ENCODE assay signal across 21 cellular contexts in genomic region chr20:32984196-32984595, GRCh38. TPM values are rescaled to one million over a fixed set of nuclear protein-coding genes. Genes with fewer than 3 reads are reported as not detected.
A peak's percentile ranks its signal among the peaks of the same experiment; 100 is the strongest.
DNase-seq lines count a peak whose midpoint lies in the region; ATAC-seq and TF ChIP-seq lines count a peak whose summit lies in the region.
"Had no signal": no experiment of that assay in that cellular context is flagged by ENCODE, and none has a peak within 500 bp of the region (broad histone marks: within the 10 kb centered on the region; RNA-seq: fewer than 3 reads in every experiment).

No MANE protein-coding gene starts in this region.

- H3K9me3 ChIP-seq in endodermal cell (ENCODE audit: control insufficient read depth, low read length) = no peaks in the 10 kb centered on the region
- H3K9me3 ChIP-seq: right lobe of liver, suprapubic skin had no signal

- H3K4me1 ChIP-seq in GM23338 (ENCODE audit: insufficient read depth) (no peaks in the 10 kb centered on the region), endodermal cell (ENCODE audit: control insufficient read depth, insufficient read depth, low read length) (no peaks in the 10 kb centered on the region)
- H3K4me1 ChIP-seq: right lobe of liver, suprapubic skin had no signal

- no peaks in the 10 kb centered on the region for H4K20me1 ChIP-seq in GM23338 (replicated peaks; ENCODE audit: insufficient read depth)

- H3K36me3 Mint-ChIP-seq in GM23338 (ENCODE audit: low read depth) (no peaks in the 10 kb centered on the region), endodermal cell (ENCODE audit: low read depth) (no peaks in the 10 kb centered on the region)
- H3K36me3 Mint-ChIP-seq: activated naive CD4-positive, alpha-beta T cell treated with anti-CD3 and anti-CD28 coated beads, Interleukin-2, amount 50 U/mL, for 24 hours; neural progenitor cell had no signal

- H3K9me2 ChIP-seq in GM23338 (ENCODE audit: insufficient read depth) = no peaks in the 10 kb centered on the region

- peak overlapping the region; percentile 56 for H2AFZ ChIP-seq in GM23338
- H2AFZ ChIP-seq: neural progenitor cell had no signal

- ATAC-seq in GM23338 = peak; percentile 65
- ATAC-seq: right lobe of liver had no signal

- peaks cover 14% of the 10 kb centered on the region for H3K27me3 Mint-ChIP-seq in GM23338 (ENCODE audit: insufficient read depth, low read depth, poor library complexity)
- H3K27me3 Mint-ChIP-seq in endodermal cell (ENCODE audit: insufficient read depth) = no peaks in the 10 kb centered on the region
- H3K27me3 Mint-ChIP-seq: activated naive CD4-positive, alpha-beta T cell treated with anti-CD3 and anti-CD28 coated beads, Interleukin-2, amount 50 U/mL, for 24 hours had no signal

- no peaks in the 10 kb centered on the region for H3K79me2 ChIP-seq in GM23338 (replicated peaks; ENCODE audit: insufficient read depth)

- TF ChIP-seq CTCF in GM23338 (conservative IDR thresholded peaks at IDR 0.05; ENCODE audit: low read depth in 2 of 2) (no peak), endodermal cell (conservative IDR thresholded peaks at IDR 0.05) (no peak)

- no peaks in the 10 kb centered on the region for H3K27me3 ChIP-seq in GM23338 (ENCODE audit: insufficient read depth)
- no peaks in the 10 kb centered on the region for H3K27me3 ChIP-seq in endodermal cell (ENCODE audit: control insufficient read depth, insufficient read depth, low read length, poor library complexity, severe bottlenecking)
- H3K27me3 ChIP-seq: neural progenitor cell, right lobe of liver had no signal

- no peak overlapping the region for H3K4me3 ChIP-seq in GM23338
- H3K4me3 ChIP-seq in endodermal cell (ENCODE audit: low read length) = no peak overlapping the region
- H3K4me3 ChIP-seq: neural progenitor cell, right lobe of liver, suprapubic skin had no signal

- no peak overlapping the region for H3K4me2 ChIP-seq in GM23338
- H3K4me2 ChIP-seq: neural progenitor cell had no signal

- H3K4me1 Mint-ChIP-seq in GM23338 = no peaks in the 10 kb centered on the region; the same call in 2 of the 3 replicates
- H3K4me1 Mint-ChIP-seq in endodermal cell = peaks cover 21% of the 10 kb centered on the region

- H3K27ac ChIP-seq in GM23338 (ENCODE audit: low read depth) (no peak overlapping the region), endodermal cell (ENCODE audit: low read depth, low read length) (no peak overlapping the region)
- H3K27ac ChIP-seq: neural progenitor cell, right lobe of liver, suprapubic skin had no signal

- H3K27ac Mint-ChIP-seq in GM23338 (no peak overlapping the region), endodermal cell (peak overlapping the region; percentile 42)
- H3K27ac Mint-ChIP-seq: activated naive CD4-positive, alpha-beta T cell treated with anti-CD3 and anti-CD28 coated beads, Interleukin-2, amount 50 U/mL, for 24 hours; neural progenitor cell had no signal

- H3K4me3 Mint-ChIP-seq in GM23338 (no peak overlapping the region), endodermal cell (no peak overlapping the region)
- H3K4me3 Mint-ChIP-seq: activated naive CD4-positive, alpha-beta T cell treated with anti-CD3 and anti-CD28 coated beads, Interleukin-2, amount 50 U/mL, for 24 hours; neural progenitor cell had no signal

- H3F3A ChIP-seq in GM23338 (replicated peaks; ENCODE audit: low read depth) = no peaks in the 10 kb centered on the region

- H3K9me3 Mint-ChIP-seq in GM23338 (no peaks in the 10 kb centered on the region), endodermal cell (no peaks in the 10 kb centered on the region)
- H3K9me3 Mint-ChIP-seq: activated naive CD4-positive, alpha-beta T cell treated with anti-CD3 and anti-CD28 coated beads, Interleukin-2, amount 50 U/mL, for 24 hours; neural progenitor cell had no signal

- 66 to 80% methylated on average over 4 to 7 of the region's 7 CpGs for WGBS in endodermal cell (ENCODE audit: insufficient coverage in 1 of 2, insufficient read length in 1 of 2), 2 experiments

- no peak overlapping the region for H3K9ac ChIP-seq in endodermal cell (ENCODE audit: extremely low read depth, low read length, poor library complexity, severe bottlenecking)
- H3K9ac ChIP-seq: neural progenitor cell had no signal

- H3K36me3 ChIP-seq in GM23338 (ENCODE audit: insufficient read depth) (no peaks in the 10 kb centered on the region), endodermal cell (ENCODE audit: control insufficient read depth, insufficient read depth, low read length) (no peaks in the 10 kb centered on the region)
- H3K36me3 ChIP-seq: neural progenitor cell, right lobe of liver, suprapubic skin had no signal

- DNase-seq in GM23338 (ENCODE audit: low spot score) = peak; percentile 57
- DNase-seq in OCI-M1 (lab: John Stamatoyannopoulos, UW) = peak; percentile 13
- DNase-seq in endodermal cell = peak; percentile 78
- DNase-seq in pons (ENCODE audit: low spot score) = peak; percentile 92
- no peak for DNase-seq in mesenteric fat pad (ENCODE audit: low spot score)
- no peak for DNase-seq in activated CD8-positive, alpha-beta memory T cell treated with anti-CD3 and anti-CD28 coated beads for 24 hours
- DNase-seq in Kasumi-1 (lab: John Stamatoyannopoulos, UW) = no peak
- DNase-seq: activated CD4-positive, alpha-beta T cell treated with anti-CD3 and anti-CD28 coated beads for 48 hours; activated T-cell treated with anti-CD3 and anti-CD28 coated beads for 4 hours; effector CD8-positive, alpha-beta T cell; NCI-H1930; NCI-H748 treated with DMSO at 0.1 percent for 48 hours; right lobe of liver; stimulated activated CD4-positive, alpha-beta T cell treated with anti-CD3 and anti-CD28 coated beads, Interleukin-2, amount 100 ng/mL, for 24 hours had no signal

TF ChIP-seq in GM23338, 12 proteins besides CTCF, POLR2A, EP300 and RAD21 (continues in another document):
- no peak for TF ChIP-seq JUNB (IDR thresholded peaks at IDR 0.05; ENCODE audit: unreplicated experiment)

RNA-seq across cellular contexts. Expression of gene SUN5, which starts 20.0 kb away (rescaled TPM):
- not detected in 2 replicates for total RNA-seq in GM23338 (2014; rRNA removed; shearing (Covaris generic))
- polyA plus RNA-seq in GM23338 (2016; fragmentation: Nextera tagmentation; extraction: Ambion mirVana) = not detected in 2 replicates
- total RNA-seq in endodermal cell (not detected), mesenteric fat pad (not detected)
- polyA plus RNA-seq in endodermal cell (2013, experiment 1 of 2) = not detected
- not detected for polyA plus RNA-seq in endodermal cell (2013, experiment 2 of 2)
- total RNA-seq: HT1080; lung microvascular endothelial cell; right lobe of liver; suprapubic skin; T-helper 2 cell treated with Interferon-gamma antibody and Interleukin-4, amounts not matched to agents 100 ng/mL and 5 ng/mL, for 36 hours had no signal
- polyA plus RNA-seq: BJ had no signal

RNA-seq across cellular contexts. Expression of gene BPIFB2, which starts 23.3 kb away (rescaled TPM):
- total RNA-seq in GM23338 (2014; rRNA removed; shearing (Covaris generic)) = not detected in 2 replicates
- not detected in 2 replicates for polyA plus RNA-seq in GM23338 (2016; fragmentation: Nextera tagmentation; extraction: Ambion mirVana)
- total RNA-seq in endodermal cell (not detected), mesenteric fat pad (not detected)
- not detected for polyA plus RNA-seq in endodermal cell (2013, experiment 1 of 2)
- polyA plus RNA-seq in endodermal cell (2013, experiment 2 of 2) = not detected
- total RNA-seq: HT1080; lung microvascular endothelial cell; suprapubic skin; T-helper 2 cell treated with Interferon-gamma antibody and Interleukin-4, amounts not matched to agents 100 ng/mL and 5 ng/mL, for 36 hours had no signal
- polyA plus RNA-seq: BJ had no signal

RNA-seq across cellular contexts. Expression of gene BPIFB6, which starts 47.3 kb away (rescaled TPM):
- total RNA-seq in GM23338 (2014; rRNA removed; shearing (Covaris generic)) = not detected in 2 replicates
- not detected in 2 replicates for polyA plus RNA-seq in GM23338 (2016; fragmentation: Nextera tagmentation; extraction: Ambion mirVana)
- total RNA-seq in endodermal cell (not detected), mesenteric fat pad (not detected)
- polyA plus RNA-seq in endodermal cell (2013, experiment 1 of 2) = not detected
- not detected for polyA plus RNA-seq in endodermal cell (2013, experiment 2 of 2)
- total RNA-seq: HT1080; lung microvascular endothelial cell; right lobe of liver; suprapubic skin; T-helper 2 cell treated with Interferon-gamma antibody and Interleukin-4, amounts not matched to agents 100 ng/mL and 5 ng/mL, for 36 hours had no signal
- polyA plus RNA-seq: BJ had no signal

Comparison
In these comparisons a context has a peak if more than half of its experiments do, and no peak if none do; other contexts are left out.
1. DNase-seq: peak in GM23338 (single experiment), OCI-M1 (single experiment), endodermal cell (single experiment) and pons (single experiment); none in mesenteric fat pad (single experiment), activated CD8-positive, alpha-beta memory T cell treated with anti-CD3 and anti-CD28 coated beads for 24 hours (single experiment) and Kasumi-1 (0 of 2).